ENCODE assay signal across 15 cellular contexts in genomic region chr6:47407295-47408281, GRCh38.
A peak's percentile ranks its signal among the peaks of the same experiment; 100 is the strongest.
DNase-seq lines count a peak whose midpoint lies in the region; ATAC-seq and TF ChIP-seq lines count a peak whose summit lies in the region.
"Had no signal": no experiment of that assay in that cellular context is flagged by ENCODE, and none has a peak within 500 bp of the region (broad histone marks: within the 10 kb centered on the region; RNA-seq: fewer than 3 reads in every experiment).

No MANE protein-coding gene starts in this region.

- H3K4me3 ChIP-seq in RWPE2 (ENCODE audit: severe bottlenecking) (no peak overlapping the region), hepatocyte (no peak overlapping the region)
- H3K4me3 ChIP-seq: left ventricle myocardium inferior, right lobe of liver had no signal

- TF ChIP-seq CTCF in RWPE2 (IDR thresholded peaks at IDR 0.05; ENCODE audit: poor library complexity, severe bottlenecking), result no peak
- no peak for TF ChIP-seq CTCF in hepatocyte (IDR thresholded peaks at IDR 0.05; ENCODE audit: poor library complexity)
- no peak for TF ChIP-seq CTCF in RWPE1 (conservative IDR thresholded peaks at IDR 0.05; ENCODE audit: low read depth)

- H3K9me2 ChIP-seq in hepatocyte (replicated peaks; ENCODE audit: insufficient read depth), result no peaks in the 10 kb centered on the region

- H3K27me3 ChIP-seq in RWPE2 (ENCODE audit: insufficient read depth, poor library complexity, severe bottlenecking) (no peaks in the 10 kb centered on the region), hepatocyte (no peaks in the 10 kb centered on the region)
- H3K27me3 ChIP-seq: right lobe of liver had no signal

- CTCF ChIA-PET in RWPE1 (lab: Yijun Ruan, JAX), result interaction anchor here (0.5 kb wide), 2 partner anchors 28 to 58 kb away, joined by 4 read pairs; no protein-coding TSS in a partner anchor

- peak; percentile 60; the same call in 1 of the 3 replicates for ATAC-seq in RWPE2 (ENCODE audit: low read depth)
- no peak for ATAC-seq in HG03025 (IDR thresholded peaks at IDR 0.05; ENCODE audit: low FRiP score, unreplicated experiment)
- ATAC-seq: activated CD8-positive, alpha-beta T cell treated with anti-CD3 and anti-CD28 coated beads for 36 hours; right lobe of liver; Right ventricle myocardium inferior had no signal

- no peaks in the 10 kb centered on the region for H3K79me2 ChIP-seq in hepatocyte

- H4K20me1 ChIP-seq in hepatocyte (ENCODE audit: insufficient read depth, poor library complexity, severe bottlenecking), result no peaks in the 10 kb centered on the region

- peak overlapping the region; percentile 7 for H3K4me2 ChIP-seq in hepatocyte

- H3K36me3 ChIP-seq in RWPE2 (ENCODE audit: low read depth) (no peaks in the 10 kb centered on the region; the same call in 1 of the 2 replicates), hepatocyte (replicated peaks; ENCODE audit: insufficient read depth, low read depth) (no peaks in the 10 kb centered on the region)
- H3K36me3 ChIP-seq: left ventricle myocardium inferior, right lobe of liver had no signal

- H3K27ac ChIP-seq in RWPE2 (ENCODE audit: poor library complexity, severe bottlenecking), result no peak overlapping the region
- peak overlapping the region; percentile 80 for H3K27ac ChIP-seq in hepatocyte
- H3K27ac ChIP-seq in RWPE1, result no peak overlapping the region
- H3K27ac ChIP-seq: left ventricle myocardium inferior, right lobe of liver had no signal

- DNase-seq in GM04503 (ENCODE audit: low read depth), result peak; percentile 11
- no peak for DNase-seq in RWPE2 (ENCODE audit: low spot score)
- DNase-seq in hepatocyte (ENCODE audit: low spot score), result no peak
- DNase-seq in stromal cell of bone marrow (ENCODE audit: low read depth), result peak; percentile 22
- DNase-seq in RWPE1 (ENCODE audit: low spot score), result no peak
- DNase-seq in activated T-cell treated with anti-CD3 and anti-CD28 coated beads, Interleukin-2, amount 50 U/mL, for 1 hour, result no peak
- DNase-seq: activated CD8-positive, alpha-beta T cell treated with anti-CD3 and anti-CD28 coated beads for 36 hours; effector CD8-positive, alpha-beta T cell; left ventricle myocardium inferior; NCI-H524; right lobe of liver; stimulated activated naive CD4-positive, alpha-beta T cell treated with Interleukin-2 at 50 U/mL for 16 hours; T1000 had no signal

- WGBS in hepatocyte (ENCODE audit: low lambda C conversion rate, missing lambda C conversion rate), result 100% methylated on average over 1 of the region's 1 CpG

- H3K9me3 ChIP-seq in RWPE2 (ENCODE audit: severe bottlenecking) (no peaks in the 10 kb centered on the region), hepatocyte (ENCODE audit: low read depth) (no peaks in the 10 kb centered on the region)
- H3K9me3 ChIP-seq: left ventricle myocardium inferior, right lobe of liver had no signal

- no peak overlapping the region for H2AFZ ChIP-seq in hepatocyte

- H3K4me1 ChIP-seq in RWPE2 (ENCODE audit: insufficient read depth, poor library complexity, severe bottlenecking) (peaks cover 4% of the 10 kb centered on the region), hepatocyte (ENCODE audit: insufficient read depth) (peaks cover 30% of the 10 kb centered on the region)
- H3K4me1 ChIP-seq: left ventricle myocardium inferior, right lobe of liver had no signal

- POLR2A ChIA-PET in RWPE1 (lab: Yijun Ruan, JAX; ENCODE audit: low non-redundant PET), result no interaction called here

Comparison
In these comparisons a context has a peak if more than half of its experiments do, and no peak if none do; other contexts are left out.
1. DNase-seq: peak in GM04503 (single experiment) and stromal cell of bone marrow (single experiment); none in RWPE2 (single experiment), hepatocyte (single experiment), RWPE1 (single experiment) and activated T-cell treated with anti-CD3 and anti-CD28 coated beads, Interleukin-2, amount 50 U/mL, for 1 hour (single experiment).